11 cellular contexts compared by ENCODE assay signal in the genomic region with DNA sequence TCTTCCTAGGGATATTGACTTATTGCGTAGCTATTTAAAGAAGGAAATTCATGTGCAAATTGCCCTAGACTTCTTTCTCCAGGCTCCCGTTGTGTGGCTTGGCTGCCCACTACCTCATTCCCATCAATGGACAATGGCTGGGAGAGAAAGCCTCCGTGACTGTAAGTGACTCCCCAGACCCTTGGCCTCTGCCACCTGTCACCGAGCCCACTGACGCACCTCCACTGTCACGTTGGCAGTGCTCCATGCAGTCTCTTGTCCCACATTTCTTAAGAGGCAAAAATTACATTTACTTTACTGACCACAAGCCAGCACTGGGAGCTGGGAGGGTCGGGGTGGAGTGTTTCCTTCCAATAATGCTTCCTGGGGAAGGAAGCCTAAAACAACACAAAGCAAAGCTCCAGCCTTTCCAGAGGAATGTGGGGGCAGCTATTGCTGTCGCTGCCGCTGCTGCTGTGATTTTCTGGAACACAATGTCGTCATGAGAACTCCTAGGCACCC.
DNase-seq lines count a peak whose midpoint lies in the region; ATAC-seq, FAIRE-seq and TF ChIP-seq lines count a peak whose summit lies in the region.
"Had no signal": no experiment of that assay in that cellular context is flagged by ENCODE, and none has a peak within 500 bp of the region (broad histone marks: within the 10 kb centered on the region; RNA-seq: fewer than 3 reads in every experiment).

No MANE protein-coding gene starts in this region.

- peak; percentile 50 for ATAC-seq in left lobe of liver
- ATAC-seq: activated CD4-positive, CD25-positive, alpha-beta regulatory T cell treated with anti-CD3 and anti-CD28 coated beads, Interleukin-2, amount 50 U/mL, for 24 hours had no signal

- H3K4me2 ChIP-seq in H1 (ENCODE audit: insufficient read depth in 1 of 2, low read depth in 2 of 2, low read length in 2 of 2) = peak overlapping the region; percentile 40 to 74

- 0 out of 2 replicates have a peak overlapping the region, but pooled peaks have one; percentile 3 for H2BK12ac ChIP-seq in H1 (ENCODE audit: low read depth, low read length)

- H3K79me2 ChIP-seq in H1 (ENCODE audit: control insufficient read depth in 1 of 2, insufficient read depth in 2 of 2, low read length in 2 of 2) = no peaks in the 10 kb centered on the region

- no peaks in the 10 kb centered on the region for H3K9me3 ChIP-seq in H1 (ENCODE audit: insufficient read depth in 2 of 2, low read depth in 1 of 2, low read length in 1 of 2)
- H3K9me3 ChIP-seq: prostate gland had no signal

- peak overlapping the region in 1 of 4 experiments; percentile 19; a peak in 1 of 8 replicates for H3K4me3 ChIP-seq in H1 (ENCODE audit: extremely low read depth in 1 of 4, insufficient read depth in 2 of 4, low read depth in 3 of 4, low read length in 4 of 4)
- H3K4me3 ChIP-seq: prostate gland had no signal

- H3K27me3 ChIP-seq in H1 (replicated peaks in 1 of 4; ENCODE audit: control insufficient read depth in 3 of 4, extremely low read depth in 1 of 4, insufficient read depth in 3 of 4, low read length in 3 of 4) = no peaks in the 10 kb centered on the region

- peak overlapping the region; percentile 48 for H2BK120ac ChIP-seq in H1 (replicated peaks; ENCODE audit: low read depth, low read length)

- peak overlapping the region; percentile 69; the same call in 1 of the 2 replicates for H4K8ac ChIP-seq in H1 (ENCODE audit: extremely low read depth, insufficient read depth, low read length)

- peak overlapping the region; percentile 87 for H2AFZ ChIP-seq in H1 (ENCODE audit: low read length)

- peaks cover 8% of the 10 kb centered on the region for H3K4me1 Mint-ChIP-seq in activated CD4-positive, alpha-beta T cell treated with anti-CD3 and anti-CD28 coated beads, Interleukin-2, amount 10 ng/mL, durations not matched to agents 24 days and 14 days

- peaks cover 35% of the 10 kb centered on the region for H3K27me3 Mint-ChIP-seq in activated CD4-positive, alpha-beta T cell treated with anti-CD3 and anti-CD28 coated beads, Interleukin-2, amount 10 ng/mL, durations not matched to agents 24 days and 14 days

- no peak overlapping the region for H3K14ac ChIP-seq in H1 (ENCODE audit: insufficient read length)

- H4K5ac ChIP-seq in H1 (ENCODE audit: insufficient read length, low read depth, low read length) = no peak overlapping the region

- no peak for TF ChIP-seq RAD21 in H1 (IDR thresholded peaks at IDR 0.05 in 1 of 2, conservative IDR thresholded peaks at IDR 0.05 in 1 of 2; ENCODE audit: low read depth in 2 of 2, low read length in 2 of 2)

- H3K4me3 Mint-ChIP-seq in activated CD4-positive, alpha-beta T cell treated with anti-CD3 and anti-CD28 coated beads, Interleukin-2, amount 10 ng/mL, durations not matched to agents 24 days and 14 days = no peak overlapping the region

- DNase-seq in NCI-H460 (ENCODE audit: extremely low read depth, low read depth) = peak; percentile 78
- DNase-seq in H1 (ENCODE audit: low read depth in 1 of 2, low spot score in 2 of 2) = peak in 1 of 2 experiments; percentile 50
- no peak for DNase-seq in left lobe of liver (ENCODE audit: low spot score)
- peak; percentile 85 for DNase-seq in stromal cell of bone marrow (ENCODE audit: low read depth)
- no peak for DNase-seq in DMS114 treated with DMSO at 0.1 percent for 48 hours (lab: John Stamatoyannopoulos, UW; ENCODE audit: unreplicated experiment)
- no peak for DNase-seq in SKM-1 treated with dmso at 0.1 percent for 144 hours (lab: John Stamatoyannopoulos, UW; ENCODE audit: unreplicated experiment)
- DNase-seq in activated naive CD4-positive, alpha-beta T cell treated with anti-CD3 and anti-CD28 coated beads, Interleukin-2, amount 50 U/mL, for 16 hours = no peak
- DNase-seq in activated CD4-positive, alpha-beta T cell treated with anti-CD3 and anti-CD28 coated beads, Interleukin-2, amount 10 ng/mL, durations not matched to agents 24 days and 14 days = no peak
- DNase-seq: NCI-H1105 treated with DMSO at 0.1 percent for 48 hours had no signal

- FAIRE-seq in H1 (lab: Jason Lieb, UNC) = no peak

- POLR2A ChIA-PET in H1 (lab: Charles Lee; ENCODE audit: partially characterized antibody) = interaction anchor here (1.1 kb wide), 1 partner anchor 26 kb away, joined by 3 read pairs; no protein-coding TSS in a partner anchor

- H3K4me1 ChIP-seq in H1 (replicated peaks in 1 of 4; ENCODE audit: control insufficient read depth in 3 of 4, insufficient read depth in 4 of 4, low read length in 3 of 4) = peaks cover 2 to 13% (median 10%) of the 10 kb centered on the region in 4 experiments; a peak in 6 of 7 replicates
- H3K4me1 ChIP-seq: prostate gland had no signal

- no peak overlapping the region for H2BK20ac ChIP-seq in H1 (ENCODE audit: low read length)

- no peak overlapping the region for H3K56ac ChIP-seq in H1 (replicated peaks; ENCODE audit: insufficient read length, low read depth, low read length)

- CTCF ChIA-PET in H1 (lab: Charles Lee; ENCODE audit: partially characterized antibody) = interaction anchor here (0.7 to 10.4 kb wide), 7 partner anchors 27 to 465 kb away, joined by 3 to 145 read pairs (median 4); a partner anchor contains a TSS

- peak overlapping the region; percentile 3; the same call in 1 of the 2 replicates for H2BK5ac ChIP-seq in H1 (ENCODE audit: low read depth, low read length)

- TF ChIP-seq POLR2A in H1 (IDR thresholded peaks at IDR 0.05; ENCODE audit: control extremely low read depth in 1 of 2, low read depth in 2 of 2, low read length in 2 of 2) = no peak

- no peak overlapping the region for H2BK15ac ChIP-seq in H1 (ENCODE audit: low read length)

- intact Hi-C loops in activated CD4-positive, alpha-beta T cell treated with anti-CD3 and anti-CD28 coated beads, Interleukin-2, amount 10 ng/mL, durations not matched to agents 24 days and 14 days (cut with micrococcal nuclease) = no loop called here

- no peak overlapping the region for H3K27ac ChIP-seq in H1 (ENCODE audit: low read depth, low read length)
- H3K27ac ChIP-seq: prostate gland had no signal

- H3K9ac ChIP-seq in H1 (replicated peaks in 1 of 4; ENCODE audit: extremely low read depth in 1 of 4, low read depth in 3 of 4, low read length in 3 of 4) = peak overlapping the region in 1 of 4 experiments; percentile 1; a peak in 2 of 7 replicates

- WGBS in H1 (ENCODE audit: extremely low coverage in 1 of 2, insufficient coverage in 1 of 2, insufficient read length in 1 of 2, insufficient replicate concordance in 2 of 2, low coverage in 1 of 2, low lambda C conversion rate in 2 of 2, missing lambda C conversion rate in 1 of 2), 2 experiments = 38% methylated on average over 10 of the region's 10 CpGs; no CpG with 5 or more reads in 1 of the 2 experiments

- no peak overlapping the region for H3K4ac ChIP-seq in H1 (replicated peaks; ENCODE audit: insufficient read length, low read depth, low read length)

- H4K91ac ChIP-seq in H1 (replicated peaks; ENCODE audit: insufficient read length, low read length) = peak overlapping the region; percentile 22

- H3K9me3 Mint-ChIP-seq in activated CD4-positive, alpha-beta T cell treated with anti-CD3 and anti-CD28 coated beads, Interleukin-2, amount 10 ng/mL, durations not matched to agents 24 days and 14 days = peaks cover 3% of the 10 kb centered on the region

- no peak for TF ChIP-seq CTCF in H1 (IDR thresholded peaks at IDR 0.05; ENCODE audit: control extremely low read depth in 1 of 3, insufficient read depth in 1 of 3, low read depth in 1 of 3, low read length in 3 of 3)

- no peak overlapping the region for H3K23ac ChIP-seq in H1 (ENCODE audit: insufficient read length)

- H2AK5ac ChIP-seq in H1 (ENCODE audit: low read depth, low read length) = no peak overlapping the region

- H3K27ac Mint-ChIP-seq in activated CD4-positive, alpha-beta T cell treated with anti-CD3 and anti-CD28 coated beads, Interleukin-2, amount 10 ng/mL, durations not matched to agents 24 days and 14 days = no peak overlapping the region

- no peaks in the 10 kb centered on the region for H4K20me1 ChIP-seq in H1 (replicated peaks in 1 of 2; ENCODE audit: control insufficient read depth in 1 of 2, insufficient read depth in 2 of 2, low read length in 2 of 2)

- no peaks in the 10 kb centered on the region for H3K36me3 ChIP-seq in H1 (ENCODE audit: control insufficient read depth in 2 of 4, insufficient read depth in 4 of 4, low read length in 3 of 4)
- H3K36me3 ChIP-seq: prostate gland had no signal

- TF ChIP-seq EP300 in H1 (IDR thresholded peaks at IDR 0.05; ENCODE audit: borderline replicate concordance in 1 of 2, low read depth in 2 of 2, low read length in 2 of 2) = no peak

- no peaks in the 10 kb centered on the region for H3K36me3 Mint-ChIP-seq in activated CD4-positive, alpha-beta T cell treated with anti-CD3 and anti-CD28 coated beads, Interleukin-2, amount 10 ng/mL, durations not matched to agents 24 days and 14 days (ENCODE audit: low read depth)

- no peak overlapping the region; the same call in 1 of the 2 replicates for H3K18ac ChIP-seq in H1 (ENCODE audit: extremely low read depth, low read length)

- H3K79me1 ChIP-seq in H1 (ENCODE audit: low read depth, low read length) = no peaks in the 10 kb centered on the region

- H3K23me2 ChIP-seq in H1 (ENCODE audit: low read depth, low read length) = no peaks in the 10 kb centered on the region

TF ChIP-seq in H1, 55 proteins besides CTCF, POLR2A, EP300 and RAD21:
- TF ChIP-seq POU5F1 (IDR thresholded peaks at IDR 0.05; ENCODE audit: low read depth, low read length) (no peak), TEAD4 (IDR thresholded peaks at IDR 0.05; ENCODE audit: low read depth, low read length) (0 out of 2 replicates have a peak, but pooled peaks have one; percentile 19), TBP (IDR thresholded peaks at IDR 0.05; ENCODE audit: low read depth, low read length) (no peak)

Comparison
In these comparisons a context has a peak if more than half of its experiments do, and no peak if none do; other contexts are left out.
1. DNase-seq: peak in NCI-H460 (single experiment) and stromal cell of bone marrow (single experiment); none in left lobe of liver (single experiment), DMS114 treated with DMSO at 0.1 percent for 48 hours (single experiment), SKM-1 treated with dmso at 0.1 percent for 144 hours (single experiment), activated naive CD4-positive, alpha-beta T cell treated with anti-CD3 and anti-CD28 coated beads, Interleukin-2, amount 50 U/mL, for 16 hours (single experiment) and activated CD4-positive, alpha-beta T cell treated with anti-CD3 and anti-CD28 coated beads, Interleukin-2, amount 10 ng/mL, durations not matched to agents 24 days and 14 days (single experiment).